In the genomic region with DNA sequence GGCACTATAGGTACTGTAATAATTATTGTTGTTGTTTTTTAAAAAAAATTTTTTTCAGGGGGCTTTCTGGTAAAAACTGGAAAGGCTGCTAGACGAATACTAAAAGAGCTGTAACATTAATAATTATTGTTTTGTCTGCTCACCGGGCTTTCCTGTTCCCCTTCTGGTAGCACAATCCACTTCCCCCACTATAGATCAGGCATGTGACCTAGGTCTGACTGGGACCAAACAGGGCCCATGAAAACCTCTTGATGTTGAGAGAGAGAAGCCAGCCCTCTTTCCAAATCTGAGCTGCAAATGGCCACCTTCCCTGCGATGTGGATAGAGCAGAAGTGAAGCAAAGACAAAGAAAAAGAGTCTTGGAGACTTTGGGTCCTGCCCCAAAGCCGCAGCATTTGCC, we compare ENCODE assay signal across 18 cellular contexts. TPM values are rescaled to one million over a fixed set of nuclear protein-coding genes. Genes with fewer than 3 reads are reported as not detected.
"Had no signal": no experiment of that assay in that cellular context is flagged by ENCODE, and none has a peak within 500 bp of the region (broad histone marks: within the 10 kb centered on the region; RNA-seq: fewer than 3 reads in every experiment).

No MANE protein-coding gene starts in this region.

- ATAC-seq: esophagus mucosa; lower lobe of right lung; naive thymus-derived CD4-positive, alpha-beta T cell; psoas muscle; sciatic nerve; stimulated activated naive B cell treated with anti-CD40 and anti-IgM and Interleukin-4, amounts not matched to agents 10 μg/mL and 1 μg/mL and 100 μg/mL, for 72 hours had no signal

- H3K27me3 ChIP-seq: spleen had no signal

- H3K36me3 ChIP-seq: lower lobe of right lung, spleen had no signal

- H3K4me3 Mint-ChIP-seq: activated CD4-positive, alpha-beta memory T cell treated with anti-CD3 and anti-CD28 coated beads for 36 hours; activated naive CD8-positive, alpha-beta T cell treated with anti-CD3 and anti-CD28 coated beads, Interleukin-2, amount 10 ng/mL, durations not matched to agents 7 days and 5 days; immature natural killer cell; naive thymus-derived CD4-positive, alpha-beta T cell; stimulated activated naive B cell treated with anti-CD40 and anti-IgM and Interleukin-4, amounts not matched to agents 10 μg/mL and 1 μg/mL and 100 μg/mL, for 72 hours had no signal

- H3K4me3 ChIP-seq: lower lobe of right lung, psoas muscle, spleen had no signal

- H3K9me3 Mint-ChIP-seq: activated CD4-positive, alpha-beta memory T cell treated with anti-CD3 and anti-CD28 coated beads for 36 hours; activated naive CD8-positive, alpha-beta T cell treated with anti-CD3 and anti-CD28 coated beads, Interleukin-2, amount 10 ng/mL, durations not matched to agents 7 days and 5 days; immature natural killer cell; naive thymus-derived CD4-positive, alpha-beta T cell; stimulated activated naive B cell treated with anti-CD40 and anti-IgM and Interleukin-4, amounts not matched to agents 10 μg/mL and 1 μg/mL and 100 μg/mL, for 72 hours had no signal

- H3K27me3 Mint-ChIP-seq: activated CD4-positive, alpha-beta memory T cell treated with anti-CD3 and anti-CD28 coated beads for 36 hours; activated naive CD8-positive, alpha-beta T cell treated with anti-CD3 and anti-CD28 coated beads, Interleukin-2, amount 10 ng/mL, durations not matched to agents 7 days and 5 days; naive thymus-derived CD4-positive, alpha-beta T cell; stimulated activated naive B cell treated with anti-CD40 and anti-IgM and Interleukin-4, amounts not matched to agents 10 μg/mL and 1 μg/mL and 100 μg/mL, for 72 hours had no signal

- DNase-seq: activated CD4-positive, alpha-beta memory T cell treated with anti-CD3 and anti-CD28 coated beads for 36 hours; activated gamma-delta T cell; activated naive CD8-positive, alpha-beta T cell treated with anti-CD3 and anti-CD28 coated beads, Interleukin-2, amount 10 ng/mL, durations not matched to agents 7 days and 5 days; activated T-cell treated with anti-CD3 and anti-CD28 coated beads, Interleukin-2, amount 50 U/mL, for 48 hours; anterior cingulate cortex; cerebellar nuclear complex; dermis blood vessel endothelial cell; immature natural killer cell; lower lobe of right lung; naive thymus-derived CD4-positive, alpha-beta T cell; psoas muscle; spleen; stimulated activated CD4-positive, alpha-beta T cell treated with anti-CD3 and anti-CD28 coated beads, Interleukin-1b, Interleukin-23, amount 100 ng/mL, for 48 hours; stimulated activated naive B cell treated with anti-CD40 and anti-IgM and Interleukin-4, amounts not matched to agents 10 μg/mL and 1 μg/mL and 100 μg/mL, for 72 hours; T-helper 9 cell; trophoblast cell had no signal

- H3K27ac Mint-ChIP-seq: activated CD4-positive, alpha-beta memory T cell treated with anti-CD3 and anti-CD28 coated beads for 36 hours; activated naive CD8-positive, alpha-beta T cell treated with anti-CD3 and anti-CD28 coated beads, Interleukin-2, amount 10 ng/mL, durations not matched to agents 7 days and 5 days; immature natural killer cell; naive thymus-derived CD4-positive, alpha-beta T cell; stimulated activated naive B cell treated with anti-CD40 and anti-IgM and Interleukin-4, amounts not matched to agents 10 μg/mL and 1 μg/mL and 100 μg/mL, for 72 hours had no signal

- H3K9me3 ChIP-seq: lower lobe of right lung, psoas muscle, spleen had no signal

- H3K36me3 Mint-ChIP-seq: activated CD4-positive, alpha-beta memory T cell treated with anti-CD3 and anti-CD28 coated beads for 36 hours; activated naive CD8-positive, alpha-beta T cell treated with anti-CD3 and anti-CD28 coated beads, Interleukin-2, amount 10 ng/mL, durations not matched to agents 7 days and 5 days; immature natural killer cell; naive thymus-derived CD4-positive, alpha-beta T cell; stimulated activated naive B cell treated with anti-CD40 and anti-IgM and Interleukin-4, amounts not matched to agents 10 μg/mL and 1 μg/mL and 100 μg/mL, for 72 hours had no signal

- H3K27ac ChIP-seq: lower lobe of right lung, psoas muscle had no signal

RNA-seq across cellular contexts. Expression of a gene that starts 23.3 kb away (rescaled TPM):
- total RNA-seq: dermis blood vessel endothelial cell had no signal
- polyA plus RNA-seq: immature natural killer cell; naive thymus-derived CD4-positive, alpha-beta T cell had no signal
